1 cellular context compared by ENCODE assay signal in genomic region chr17:44847581-44847980, GRCh38.
TF ChIP-seq lines count a peak whose summit lies in the region.

Gene HIGD1B (plus strand): TSS chr17:44847883. CDS start chr17:44848153, 270 bp downstream.

TF ChIP-seq in IMR-90, 13 proteins besides CTCF, POLR2A, EP300 and RAD21:
- TF ChIP-seq MAZ (IDR thresholded peaks at IDR 0.05; ENCODE audit: borderline replicate concordance, low read depth, low read length) (no peak), USF2 (IDR thresholded peaks at IDR 0.05; ENCODE audit: low read depth, low read length) (no peak), MXI1 (IDR thresholded peaks at IDR 0.05; ENCODE audit: borderline replicate concordance, low read depth, low read length) (no peak), CEBPB (IDR thresholded peaks at IDR 0.05; ENCODE audit: low read depth, low read length) (no peak)
TF ChIP-seq in IMR-90: peak in this region for 0.
